ENCODE assay signal across 15 cellular contexts in genomic region chr12:67996347-67996746, GRCh38. TPM values are rescaled to one million over a fixed set of nuclear protein-coding genes. Genes with fewer than 3 reads are reported as not detected.
DNase-seq lines count a peak whose midpoint lies in the region; ATAC-seq and TF ChIP-seq lines count a peak whose summit lies in the region.
"Had no signal": no experiment of that assay in that cellular context is flagged by ENCODE, and none has a peak within 500 bp of the region (broad histone marks: within the 10 kb centered on the region; RNA-seq: fewer than 3 reads in every experiment).

No MANE protein-coding gene starts in this region.

- H3K27me3 ChIP-seq in GM23248 (replicated peaks; ENCODE audit: insufficient read depth) (no peaks in the 10 kb centered on the region), smooth muscle cell (ENCODE audit: low read depth) (no peaks in the 10 kb centered on the region)

- H3K4me3 Mint-ChIP-seq in activated T-helper 1 cell treated with anti-CD3 and anti-CD28 coated beads, Interleukin-12 subunit alpha, Interleukin-12 subunit beta, Interleukin-2, Interleukin-4 antibody, amounts not matched to agents 30 ng/mL and 10 ng/mL and 1 ng/mL, durations not matched to agents 14 hours and 24 hours and 36 hours, result no peak overlapping the region
- H3K4me3 Mint-ChIP-seq: B cell; CD4-positive, alpha-beta T cell; GM23338 had no signal

- no peak for TF ChIP-seq CTCF in smooth muscle cell (IDR thresholded peaks at IDR 0.05; ENCODE audit: borderline replicate concordance, insufficient read depth, poor library complexity, severe bottlenecking)

- H4K20me1 ChIP-seq in GM23248 (ENCODE audit: insufficient read depth) (no peaks in the 10 kb centered on the region), smooth muscle cell (ENCODE audit: low read depth) (no peaks in the 10 kb centered on the region)

- in situ Hi-C loops in GM23248 (cut with MboI) (no loop called here), KBM-7 (cut with MboI; ENCODE audit: low pct_unique_long_range_greater_than_20kb, low sequenced_read_pairs) (no loop called here)

- DNase-seq in GM23248 (peak; percentile 22), inferior parietal cortex (ENCODE audit: extremely low spot score) (peak; percentile 21), smooth muscle cell (lab: John Stamatoyannopoulos, UW; ENCODE audit: unreplicated experiment) (no peak), KBM-7 (no peak), UCSD-AML1 (lab: John Stamatoyannopoulos, UW; ENCODE audit: unreplicated experiment) (no peak)
- no peak for DNase-seq in activated T-helper 1 cell treated with anti-CD3 and anti-CD28 coated beads, Interleukin-12 subunit alpha, Interleukin-12 subunit beta, Interleukin-2, Interleukin-4 antibody, amounts not matched to agents 30 ng/mL and 10 ng/mL and 1 ng/mL, durations not matched to agents 14 hours and 24 hours and 36 hours (ENCODE audit: low spot score)
- DNase-seq: C1 segment of cervical spinal cord; Calu3; CD4-positive, alpha-beta T cell; DMS 273 treated with DMSO at 0.1 percent for 48 hours; H7 had no signal

- H3K27ac Mint-ChIP-seq in activated T-helper 1 cell treated with anti-CD3 and anti-CD28 coated beads, Interleukin-12 subunit alpha, Interleukin-12 subunit beta, Interleukin-2, Interleukin-4 antibody, amounts not matched to agents 30 ng/mL and 10 ng/mL and 1 ng/mL, durations not matched to agents 14 hours and 24 hours and 36 hours, result peak overlapping the region; percentile 1
- H3K27ac Mint-ChIP-seq: B cell; CD4-positive, alpha-beta T cell; GM23338 had no signal

- H3K79me2 ChIP-seq in GM23248 (ENCODE audit: insufficient read depth), result no peaks in the 10 kb centered on the region
- no peaks in the 10 kb centered on the region for H3K79me2 ChIP-seq in smooth muscle cell (ENCODE audit: low read depth)

- H3K36me3 ChIP-seq in GM23248 (ENCODE audit: low read depth) (no peaks in the 10 kb centered on the region), smooth muscle cell (ENCODE audit: low read depth) (no peaks in the 10 kb centered on the region)

- H3K9me3 ChIP-seq in GM23248 (ENCODE audit: low read depth) (no peaks in the 10 kb centered on the region), smooth muscle cell (replicated peaks; ENCODE audit: low read depth) (no peaks in the 10 kb centered on the region)

- no peaks in the 10 kb centered on the region for H3K4me1 ChIP-seq in GM23248 (ENCODE audit: insufficient read depth)
- no peaks in the 10 kb centered on the region for H3K4me1 ChIP-seq in smooth muscle cell (ENCODE audit: low read depth)

- H3K9me3 Mint-ChIP-seq in activated T-helper 1 cell treated with anti-CD3 and anti-CD28 coated beads, Interleukin-12 subunit alpha, Interleukin-12 subunit beta, Interleukin-2, Interleukin-4 antibody, amounts not matched to agents 30 ng/mL and 10 ng/mL and 1 ng/mL, durations not matched to agents 14 hours and 24 hours and 36 hours, result peaks cover 5% of the 10 kb centered on the region
- H3K9me3 Mint-ChIP-seq: CD4-positive, alpha-beta T cell; GM23338 had no signal

- ATAC-seq in GM21825 (IDR thresholded peaks at IDR 0.05; ENCODE audit: unreplicated experiment), result no peak
- ATAC-seq: GM23338 had no signal

- H3K27ac ChIP-seq in GM23248 (no peak overlapping the region), smooth muscle cell (ENCODE audit: low read depth) (no peak overlapping the region)

- 0 out of 2 replicates have a peak overlapping the region, but pooled peaks have one; percentile 2 for H2AFZ ChIP-seq in GM23248
- H2AFZ ChIP-seq in smooth muscle cell (ENCODE audit: low read depth), result peak overlapping the region; percentile 51
- H2AFZ ChIP-seq: GM23338 had no signal

- intact Hi-C loops in activated T-helper 1 cell treated with anti-CD3 and anti-CD28 coated beads, Interleukin-12 subunit alpha, Interleukin-12 subunit beta, Interleukin-2, Interleukin-4 antibody, amounts not matched to agents 30 ng/mL and 10 ng/mL and 1 ng/mL, durations not matched to agents 14 hours and 24 hours and 36 hours (cut with micrococcal nuclease), result loop anchor here (1.0 to 5.0 kb wide), 2 partner anchors 8 to 281 kb away; no protein-coding TSS in a partner anchor

- H3K4me3 ChIP-seq in GM23248, result no peak overlapping the region
- no peak overlapping the region for H3K4me3 ChIP-seq in smooth muscle cell
- H3K4me3 ChIP-seq: GM23338 had no signal

- H3K9ac ChIP-seq in GM23248 (no peak overlapping the region), smooth muscle cell (ENCODE audit: low read depth) (no peak overlapping the region)

- no peaks in the 10 kb centered on the region for H3K27me3 Mint-ChIP-seq in activated T-helper 1 cell treated with anti-CD3 and anti-CD28 coated beads, Interleukin-12 subunit alpha, Interleukin-12 subunit beta, Interleukin-2, Interleukin-4 antibody, amounts not matched to agents 30 ng/mL and 10 ng/mL and 1 ng/mL, durations not matched to agents 14 hours and 24 hours and 36 hours (ENCODE audit: insufficient read depth)
- H3K27me3 Mint-ChIP-seq: B cell had no signal

- no peaks in the 10 kb centered on the region for H3K9me2 ChIP-seq in GM23248 (ENCODE audit: insufficient read depth)

- no peak overlapping the region for H3K4me2 ChIP-seq in GM23248 (ENCODE audit: unreplicated experiment)
- H3K4me2 ChIP-seq in smooth muscle cell, result no peak overlapping the region
- H3K4me2 ChIP-seq: GM23338 had no signal

- H3F3A ChIP-seq in GM23248 (ENCODE audit: insufficient read depth), result no peaks in the 10 kb centered on the region
- H3F3A ChIP-seq in smooth muscle cell (ENCODE audit: low read depth), result no peaks in the 10 kb centered on the region

- peaks cover 14% of the 10 kb centered on the region for H3K36me3 Mint-ChIP-seq in activated T-helper 1 cell treated with anti-CD3 and anti-CD28 coated beads, Interleukin-12 subunit alpha, Interleukin-12 subunit beta, Interleukin-2, Interleukin-4 antibody, amounts not matched to agents 30 ng/mL and 10 ng/mL and 1 ng/mL, durations not matched to agents 14 hours and 24 hours and 36 hours (ENCODE audit: low read depth)

- H3K4me1 Mint-ChIP-seq in activated T-helper 1 cell treated with anti-CD3 and anti-CD28 coated beads, Interleukin-12 subunit alpha, Interleukin-12 subunit beta, Interleukin-2, Interleukin-4 antibody, amounts not matched to agents 30 ng/mL and 10 ng/mL and 1 ng/mL, durations not matched to agents 14 hours and 24 hours and 36 hours (ENCODE audit: low read depth), result peaks cover 69% of the 10 kb centered on the region
- H3K4me1 Mint-ChIP-seq: GM23338 had no signal

RNA-seq across cellular contexts. Expression of gene IFNG-AS1, which starts 7.1 kb away (rescaled TPM):
- not detected in 2 replicates for total RNA-seq in GM23248 (2014; rRNA removed; shearing (Covaris generic))
- polyA plus RNA-seq in GM23248 (2016; fragmentation: Nextera tagmentation; extraction: Ambion mirVana) (not detected in 2 replicates), smooth muscle cell (0.11 TPM in 1 of 2 replicates, not detected in the other)
- total RNA-seq in activated T-helper 1 cell treated with anti-CD3 and anti-CD28 coated beads, Interleukin-12 subunit alpha, Interleukin-12 subunit beta, Interleukin-2, Interleukin-4 antibody, amounts not matched to agents 30 ng/mL and 10 ng/mL and 1 ng/mL, durations not matched to agents 14 hours and 24 hours and 36 hours, result 0.41 and 0.83 TPM in 2 replicates
- total RNA-seq in smooth muscle cell, result 0.49 and 0.76 TPM in 2 replicates
- total RNA-seq: Calu3, Daoy, GM23338, H7 had no signal
- polyA plus RNA-seq: GM23338 had no signal

Comparison
In these comparisons a context has a peak if more than half of its experiments do, and no peak if none do; other contexts are left out.
1. DNase-seq: peak in GM23248 (single experiment) and inferior parietal cortex (single experiment); none in activated T-helper 1 cell treated with anti-CD3 and anti-CD28 coated beads, Interleukin-12 subunit alpha, Interleukin-12 subunit beta, Interleukin-2, Interleukin-4 antibody, amounts not matched to agents 30 ng/mL and 10 ng/mL and 1 ng/mL, durations not matched to agents 14 hours and 24 hours and 36 hours (single experiment), smooth muscle cell (single experiment), KBM-7 (single experiment) and UCSD-AML1 (single experiment).